12 cellular contexts compared by ENCODE assay signal in genomic region chr6:121771937-121772717, GRCh38.
DNase-seq lines count a peak whose midpoint lies in the region; ATAC-seq and TF ChIP-seq lines count a peak whose summit lies in the region.
"Had no signal": no experiment of that assay in that cellular context is flagged by ENCODE, and none has a peak within 500 bp of the region (broad histone marks: within the 10 kb centered on the region; RNA-seq: fewer than 3 reads in every experiment).

No MANE protein-coding gene starts in this region.

- H3K9me3 ChIP-seq in upper lobe of left lung: no peaks in the 10 kb centered on the region

- no peaks in the 10 kb centered on the region for H3K4me1 ChIP-seq in upper lobe of left lung

- TF ChIP-seq EP300 in upper lobe of left lung (IDR thresholded peaks at IDR 0.05): no peak

- no peak for TF ChIP-seq POLR2A in upper lobe of left lung (IDR thresholded peaks at IDR 0.05)

- no peak overlapping the region for H3K27ac ChIP-seq in upper lobe of left lung
- H3K27ac ChIP-seq: epithelial cell of prostate, RWPE1 had no signal

- H3K4me3 ChIP-seq in upper lobe of left lung: no peak overlapping the region

- CTCF ChIA-PET in GM10248 (lab: Yijun Ruan, JAX): interaction anchor here (0.7 to 1.9 kb wide), 3 partner anchors 11 to 19 kb away, joined by 3 to 5 read pairs (median 3); no protein-coding TSS in a partner anchor

- POLR2A ChIA-PET in GM10248 (lab: Yijun Ruan, JAX): no interaction called here

- 59 to 62% methylated on average over 4 of the region's 4 CpGs for WGBS in upper lobe of left lung, 2 donors

- DNase-seq in GM10248 (ENCODE audit: extremely low spot score): peak; percentile 30
- DNase-seq in upper lobe of left lung: no peak
- no peak for DNase-seq in NCI-H146 (lab: John Stamatoyannopoulos, UW)
- no peak for DNase-seq in islet precursor cell
- DNase-seq in NOMO-1 (lab: John Stamatoyannopoulos, UW; ENCODE audit: unreplicated experiment in 2 of 2): no peak
- DNase-seq: aorta, NCI-H1930 had no signal

- H3K27me3 ChIP-seq in upper lobe of left lung: no peaks in the 10 kb centered on the region

- TF ChIP-seq CTCF in GM10248 (IDR thresholded peaks at IDR 0.05; ENCODE audit: control extremely low read depth, extremely low read depth, low read depth, missing control alignments) (no peak), upper lobe of left lung (IDR thresholded peaks at IDR 0.05) (no peak)

- ATAC-seq in GM19025 (IDR thresholded peaks at IDR 0.05; ENCODE audit: low read depth, unreplicated experiment) (peak; percentile 78), HG02623 (IDR thresholded peaks at IDR 0.05; ENCODE audit: unreplicated experiment) (peak; percentile 87), HG03457 (IDR thresholded peaks at IDR 0.05; ENCODE audit: unreplicated experiment) (peak; percentile 85), upper lobe of left lung (ENCODE audit: low FRiP score in 2 of 2) (no peak)

- H3K36me3 ChIP-seq in upper lobe of left lung: no peaks in the 10 kb centered on the region

Comparison
In these comparisons a context has a peak if more than half of its experiments do, and no peak if none do; other contexts are left out.
1. ATAC-seq: peak in GM19025 (single experiment), HG02623 (single experiment) and HG03457 (single experiment); none in upper lobe of left lung (0 of 2).